In the genomic region with DNA sequence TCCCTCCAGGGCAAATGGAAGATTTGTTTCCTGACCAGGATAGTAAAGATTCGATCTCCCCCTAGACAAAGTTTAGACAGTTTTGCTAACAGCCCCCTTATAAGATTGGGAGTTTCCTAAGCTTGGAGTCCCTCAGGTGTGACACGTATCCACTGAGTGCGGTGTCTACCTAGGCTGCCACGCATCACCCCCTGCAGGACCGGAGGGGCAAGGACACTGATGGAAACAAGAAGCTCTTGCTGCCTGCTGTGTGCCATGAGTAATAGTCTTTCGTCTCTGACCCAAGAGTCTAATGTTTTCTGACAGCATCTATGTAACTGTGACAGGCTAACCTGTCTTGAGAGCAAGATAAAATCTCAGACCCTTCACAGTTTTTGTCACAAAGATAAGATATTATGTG, we compare ENCODE assay signal across 1 cellular context.
TF ChIP-seq lines count a peak whose summit lies in the region.

No MANE protein-coding gene starts in this region.

TF ChIP-seq in H1, 55 proteins besides CTCF, POLR2A, EP300 and RAD21 (continued from another document):
- TF ChIP-seq EGR1 (IDR thresholded peaks at IDR 0.05; ENCODE audit: borderline replicate concordance, low read depth, low read length) (no peak), HDAC2 (IDR thresholded peaks at IDR 0.05; ENCODE audit: borderline replicate concordance in 1 of 2, low read depth in 2 of 2, low read length in 2 of 2) (no peak), CBX8 (IDR thresholded peaks at IDR 0.05; ENCODE audit: borderline replicate concordance, low read depth, low read length) (no peak), JUND (IDR thresholded peaks at IDR 0.05; ENCODE audit: low read length) (peak; percentile 27; the same call in 1 of the 2 replicates)
TF ChIP-seq in H1: peak in this region for 3.
